ENCODE assay signal across 8 cellular contexts in genomic region chr2:237697586-237698337, GRCh38.
DNase-seq lines count a peak whose midpoint lies in the region; ATAC-seq and TF ChIP-seq lines count a peak whose summit lies in the region.

No MANE protein-coding gene starts in this region.

- H3K4me1 ChIP-seq in lower lobe of right lung (peaks cover 96% of the 10 kb centered on the region), transverse colon (peaks cover 77 to 98% (median 91%) of the 10 kb centered on the region in 4 donors)

- peaks cover 62% of the 10 kb centered on the region for H3K36me3 Mint-ChIP-seq in activated T-helper 2 cell treated with anti-CD3 and anti-CD28 coated beads, Interferon-gamma antibody, Interleukin-2, Interleukin-4, amounts not matched to agents 10 μg/mL and 5 μg/mL and 100 μg/mL, durations not matched to agents 14 hours and 24 hours and 36 hours (ENCODE audit: low read depth)

- 53 to 61% methylated on average over 11 to 13 of the region's 13 CpGs for WGBS in transverse colon (ENCODE audit: low coverage in 1 of 2), 2 donors

- in situ Hi-C loops in transverse colon (cut with MboI; ENCODE audit: low pct_ligation_motif_present in 1 of 4, low pct_unique_long_range_greater_than_20kb in 1 of 4, low sequenced_read_pairs in 3 of 4): no loop called here

- intact Hi-C loops in activated T-helper 2 cell treated with anti-CD3 and anti-CD28 coated beads, Interferon-gamma antibody, Interleukin-2, Interleukin-4, amounts not matched to agents 10 μg/mL and 5 μg/mL and 100 μg/mL, durations not matched to agents 14 hours and 24 hours and 36 hours (cut with micrococcal nuclease): loop anchor here (2.0 to 5.0 kb wide), 2 partner anchors 47 to 365 kb away; partner anchors contain the start of gene SCLY
- intact Hi-C loops in lower lobe of right lung (cut with DNase I): no loop called here
- intact Hi-C loops in transverse colon (cut with DNase I; ENCODE audit: low total_unique reads): no loop called here

- H3K27ac ChIP-seq in lower lobe of right lung (peak overlapping the region; percentile 99), transverse colon (peak overlapping the region; percentile 97 to 100 (median 98))

- peak overlapping the region; percentile 99 for H3K4me3 Mint-ChIP-seq in activated T-helper 2 cell treated with anti-CD3 and anti-CD28 coated beads, Interferon-gamma antibody, Interleukin-2, Interleukin-4, amounts not matched to agents 10 μg/mL and 5 μg/mL and 100 μg/mL, durations not matched to agents 14 hours and 24 hours and 36 hours (ENCODE audit: low read depth)

- H3K27me3 ChIP-seq in lower lobe of right lung (ENCODE audit: low read depth): no peaks in the 10 kb centered on the region
- H3K27me3 ChIP-seq in transverse colon: no peaks in the 10 kb centered on the region

- TF ChIP-seq CTCF in lower lobe of right lung (IDR thresholded peaks at IDR 0.05) (no peak), transverse colon (IDR thresholded peaks at IDR 0.05) (no peak)

- no peak for TF ChIP-seq EP300 in transverse colon (IDR thresholded peaks at IDR 0.05; ENCODE audit: low read depth)

- H3K9me3 ChIP-seq in lower lobe of right lung (no peaks in the 10 kb centered on the region), transverse colon (no peaks in the 10 kb centered on the region)

- no peaks in the 10 kb centered on the region for H3K27me3 Mint-ChIP-seq in activated T-helper 2 cell treated with anti-CD3 and anti-CD28 coated beads, Interferon-gamma antibody, Interleukin-2, Interleukin-4, amounts not matched to agents 10 μg/mL and 5 μg/mL and 100 μg/mL, durations not matched to agents 14 hours and 24 hours and 36 hours (ENCODE audit: low read depth)

- no peaks in the 10 kb centered on the region for H3K36me3 ChIP-seq in lower lobe of right lung
- H3K36me3 ChIP-seq in transverse colon: no peaks in the 10 kb centered on the region

- peak overlapping the region; percentile 98 for H3K27ac Mint-ChIP-seq in activated T-helper 2 cell treated with anti-CD3 and anti-CD28 coated beads, Interferon-gamma antibody, Interleukin-2, Interleukin-4, amounts not matched to agents 10 μg/mL and 5 μg/mL and 100 μg/mL, durations not matched to agents 14 hours and 24 hours and 36 hours

- H3K4me3 ChIP-seq in lower lobe of right lung (peak overlapping the region; percentile 23), transverse colon (no peak overlapping the region)

- ATAC-seq in lower lobe of right lung (no peak), GM21447 (IDR thresholded peaks at IDR 0.05; ENCODE audit: unreplicated experiment) (no peak)

- H3K9me3 Mint-ChIP-seq in activated T-helper 2 cell treated with anti-CD3 and anti-CD28 coated beads, Interferon-gamma antibody, Interleukin-2, Interleukin-4, amounts not matched to agents 10 μg/mL and 5 μg/mL and 100 μg/mL, durations not matched to agents 14 hours and 24 hours and 36 hours: no peaks in the 10 kb centered on the region

- peak; percentile 49 for DNase-seq in activated naive CD4-positive, alpha-beta T cell treated with Interleukin-2 at 50 U/mL for 16 hours
- DNase-seq in activated naive CD4-positive, alpha-beta T cell (lab: John Stamatoyannopoulos, UW): no peak
- DNase-seq in activated T-helper 2 cell treated with anti-CD3 and anti-CD28 coated beads, Interferon-gamma antibody, Interleukin-2, Interleukin-4, amounts not matched to agents 10 μg/mL and 5 μg/mL and 100 μg/mL, durations not matched to agents 14 hours and 24 hours and 36 hours (ENCODE audit: low spot score): no peak
- DNase-seq in lower lobe of right lung (no peak), transverse colon (no peak), NCI-H345 (lab: John Stamatoyannopoulos, UW) (no peak), MV-4-11 (lab: John Stamatoyannopoulos, UW) (no peak)

- peaks cover 80% of the 10 kb centered on the region for H3K4me1 Mint-ChIP-seq in activated T-helper 2 cell treated with anti-CD3 and anti-CD28 coated beads, Interferon-gamma antibody, Interleukin-2, Interleukin-4, amounts not matched to agents 10 μg/mL and 5 μg/mL and 100 μg/mL, durations not matched to agents 14 hours and 24 hours and 36 hours (ENCODE audit: low read depth)

- TF ChIP-seq POLR2A in transverse colon (IDR thresholded peaks at IDR 0.05): no peak
